In genomic region chr4:123477804-123478209, GRCh38 we compare ENCODE assay signal across 7 cellular contexts.
A peak's percentile ranks its signal among the peaks of the same experiment; 100 is the strongest.
DNase-seq lines count a peak whose midpoint lies in the region; ATAC-seq and TF ChIP-seq lines count a peak whose summit lies in the region.

No MANE protein-coding gene starts in this region.

- H3K27me3 ChIP-seq in PC-9 (ENCODE audit: insufficient read depth, low read depth), result no peaks in the 10 kb centered on the region

- H3K27ac ChIP-seq in PC-9, result peak overlapping the region; percentile 96; the same call in 1 of the 2 replicates

- POLR2A ChIA-PET in PC-9 (lab: Charles Lee; ENCODE audit: unreplicated experiment), result no interaction called here

- H3K9me3 ChIP-seq in PC-9 (ENCODE audit: insufficient read depth, low read depth), result peaks cover 3% of the 10 kb centered on the region; the same call in 1 of the 2 replicates

- ATAC-seq in GM21576 (IDR thresholded peaks at IDR 0.05; ENCODE audit: unreplicated experiment), result peak; percentile 68
- ATAC-seq in sciatic nerve, result peak; percentile 91
- no peak for ATAC-seq in GM21825 (IDR thresholded peaks at IDR 0.05; ENCODE audit: unreplicated experiment)

- CTCF ChIA-PET in PC-9 (lab: Charles Lee), result interaction anchor here (0.5 to 0.6 kb wide), 2 partner anchors 16 to 39 kb away, joined by 3 to 6 read pairs; no protein-coding TSS in a partner anchor

- no peak overlapping the region for H2AFZ ChIP-seq in PC-9

- no peaks in the 10 kb centered on the region for H3K36me3 ChIP-seq in PC-9 (ENCODE audit: low read depth)

- intact Hi-C loops in PC-9 (cut with micrococcal nuclease; ENCODE audit: unreplicated experiment) (loop anchor here (1.0 to 2.0 kb wide), 3 partner anchors 69 to 79 kb away; no protein-coding TSS in a partner anchor), sciatic nerve (cut with DNase I) (no loop called here)

- TF ChIP-seq CTCF in PC-9 (conservative IDR thresholded peaks at IDR 0.05) (no peak), astrocyte of the spinal cord (IDR thresholded peaks at IDR 0.05; ENCODE audit: low read depth, low read length) (no peak)

- no peak overlapping the region for H3K4me3 ChIP-seq in PC-9
- H3K4me3 ChIP-seq in astrocyte of the spinal cord (ENCODE audit: low read depth, low read length), result no peak overlapping the region

- no peak for DNase-seq in PC-9
- DNase-seq in astrocyte of the spinal cord (ENCODE audit: low read depth, low spot score), result peak; percentile 75
- peak; percentile 63 for DNase-seq in sciatic nerve (ENCODE audit: low spot score)
- DNase-seq in glomerular visceral epithelial cell (ENCODE audit: extremely low spot score), result no peak
- no peak for DNase-seq in superior temporal gyrus (ENCODE audit: extremely low spot score)

- H3K4me2 ChIP-seq in PC-9, result peak overlapping the region; percentile 66

- in situ Hi-C loops in astrocyte of the spinal cord (cut with HindIII; ENCODE audit: low sequenced_read_pairs), result no loop called here

- BruUV-seq in PC-9 (replicated peaks; lab: Mats Ljungman, UMichigan), result no TSS peak

- peaks cover 27% of the 10 kb centered on the region for H3F3A ChIP-seq in PC-9 (ENCODE audit: insufficient read depth, low read depth)

- no peaks in the 10 kb centered on the region for H3K9me2 ChIP-seq in PC-9 (ENCODE audit: insufficient read depth)

- no peaks in the 10 kb centered on the region for H3K79me2 ChIP-seq in PC-9 (ENCODE audit: low read depth)

- no peaks in the 10 kb centered on the region for H4K20me1 ChIP-seq in PC-9 (ENCODE audit: insufficient read depth)

- H3K4me1 ChIP-seq in PC-9 (replicated peaks; ENCODE audit: insufficient read depth), result peaks cover 31% of the 10 kb centered on the region

Comparison
In these comparisons a context has a peak if more than half of its experiments do, and no peak if none do; other contexts are left out.
1. DNase-seq: peak in astrocyte of the spinal cord (single experiment) and sciatic nerve (single experiment); none in PC-9 (0 of 2), glomerular visceral epithelial cell (single experiment) and superior temporal gyrus (single experiment).